Comparison of ENCODE assay signal across 8 cellular contexts in the genomic region with DNA sequence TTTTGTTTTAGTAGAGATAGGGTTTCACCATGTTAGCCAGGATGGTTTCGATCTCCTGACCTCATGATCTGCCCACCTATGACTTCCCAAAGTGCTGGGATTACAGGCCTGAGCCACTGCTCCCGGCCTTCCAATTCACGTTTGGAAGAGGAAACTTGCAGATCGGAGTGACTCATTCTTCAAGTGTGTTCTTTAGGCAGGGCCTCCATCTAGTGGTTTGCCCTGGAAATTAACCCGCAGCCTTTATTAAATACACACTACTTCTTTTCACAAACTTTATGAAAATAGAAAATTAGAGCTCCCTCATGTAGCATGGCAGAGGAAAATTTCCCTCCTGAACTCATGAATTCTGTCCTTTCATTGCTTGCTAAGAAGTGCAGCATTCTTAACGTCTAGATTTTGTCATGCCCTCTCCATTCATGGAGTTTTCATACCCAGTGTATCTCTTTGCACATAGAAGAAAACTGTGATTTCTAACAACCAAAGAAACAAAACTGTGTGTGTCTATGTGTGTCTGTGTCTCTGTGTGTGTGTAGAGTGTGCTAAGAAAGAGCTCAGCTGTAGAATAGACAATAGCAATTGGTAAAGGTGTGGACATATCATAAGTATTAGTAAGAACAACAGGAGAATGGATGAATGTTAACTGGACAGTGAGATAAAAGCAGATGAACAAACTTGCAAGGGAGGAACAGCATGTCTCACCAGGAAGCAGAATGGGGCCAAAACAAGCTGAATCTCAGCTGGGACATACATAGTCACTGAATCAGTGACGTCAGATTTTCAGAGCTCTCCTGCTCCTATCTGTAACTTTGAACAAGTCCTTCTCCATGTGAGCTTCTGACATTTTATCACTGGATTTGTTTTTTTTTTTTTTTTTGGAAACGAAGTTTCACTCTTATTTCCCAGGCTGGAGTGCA.
DNase-seq lines count a peak whose midpoint lies in the region; ATAC-seq and TF ChIP-seq lines count a peak whose summit lies in the region.

No MANE protein-coding gene starts in this region.

- 20 to 21% methylated on average over 8 of the region's 8 CpGs for WGBS in thyroid gland, 2 donors

- H3K4me1 ChIP-seq in breast epithelium (no peaks in the 10 kb centered on the region), thyroid gland (peaks cover 17 to 20% of the 10 kb centered on the region in 2 donors)

- TF ChIP-seq POLR2A in breast epithelium (IDR thresholded peaks at IDR 0.05) (no peak), thyroid gland (IDR thresholded peaks at IDR 0.05) (no peak)

- H3K4me3 ChIP-seq in breast epithelium (no peak overlapping the region), thyroid gland (replicated peaks in 1 of 3) (no peak overlapping the region)

- intact Hi-C loops in breast epithelium (cut with DNase I; ENCODE audit: low total_unique reads) (no loop called here), thyroid gland (cut with DNase I) (no loop called here)

- H3K9me3 ChIP-seq in breast epithelium (no peaks in the 10 kb centered on the region), thyroid gland (no peaks in the 10 kb centered on the region)

- no peak overlapping the region for H3K27ac ChIP-seq in breast epithelium
- peak overlapping the region in 1 of 3 donors; percentile 19 for H3K27ac ChIP-seq in thyroid gland

- TF ChIP-seq CTCF in breast epithelium (IDR thresholded peaks at IDR 0.05) (peak; percentile 73 to 90 (median 83)), thyroid gland (IDR thresholded peaks at IDR 0.05) (peak; percentile 56 to 94 (median 86))

- ATAC-seq in GM18907 (IDR thresholded peaks at IDR 0.05; ENCODE audit: unreplicated experiment) (peak; percentile 87), HG02763 (IDR thresholded peaks at IDR 0.05; ENCODE audit: unreplicated experiment) (no peak)

- H3K36me3 ChIP-seq in breast epithelium, result no peaks in the 10 kb centered on the region
- H3K36me3 ChIP-seq in thyroid gland, result no peaks in the 10 kb centered on the region

- DNase-seq in COLO829 (ENCODE audit: low spot score), result peak; percentile 90
- peak; percentile 21 for DNase-seq in HK-2 (ENCODE audit: unreplicated experiment)
- DNase-seq in NCI-H82 treated with DMSO at 0.1 percent for 48 hours (lab: John Stamatoyannopoulos, UW; ENCODE audit: unreplicated experiment), result peak; percentile 8
- DNase-seq in breast epithelium (ENCODE audit: low spot score in 2 of 2), result peak in 1 of 2 donors; percentile 45
- DNase-seq in islet precursor cell, result peak; percentile 59
- DNase-seq in thyroid gland, result peak; percentile 60 to 62

- H3K27me3 ChIP-seq in breast epithelium (no peaks in the 10 kb centered on the region), thyroid gland (no peaks in the 10 kb centered on the region)
